In the genomic region with DNA sequence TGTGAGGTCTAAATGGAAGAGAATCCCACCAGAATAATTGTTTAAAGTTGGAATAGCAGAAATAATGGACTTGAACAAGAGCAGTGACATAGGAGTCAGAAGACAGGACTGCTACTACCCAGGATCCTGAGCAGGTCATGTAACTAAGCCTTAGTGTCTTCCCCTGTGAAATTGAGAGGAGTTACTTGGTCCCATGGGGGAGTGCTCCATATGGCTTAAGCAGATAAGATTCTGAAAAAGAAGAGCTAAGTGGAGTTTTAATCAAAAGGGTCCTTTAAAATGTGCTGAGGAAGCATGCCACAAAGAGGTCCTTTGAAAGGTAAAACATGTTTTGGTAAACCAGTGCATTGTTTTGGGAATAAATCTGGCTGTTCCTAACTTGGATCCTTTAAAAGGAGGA, we compare ENCODE assay signal across 2 cellular contexts.
TF ChIP-seq lines count a peak whose summit lies in the region.

No MANE protein-coding gene starts in this region.

TF ChIP-seq in K562, 482 proteins besides CTCF, POLR2A, EP300 and RAD21 (continues in another document):
- TF ChIP-seq PCBP1 (IDR thresholded peaks at IDR 0.05; ENCODE audit: low read depth, low read length, poor library complexity, severe bottlenecking) = no peak
- no peak for TF ChIP-seq CAMTA2 (CRISPR knock-in tag; conservative IDR thresholded peaks at IDR 0.05)
- TF ChIP-seq ZNF316 (IDR thresholded peaks at IDR 0.05) = peak; percentile 98
- no peak for TF ChIP-seq ZNF445 (CRISPR knock-in tag; IDR thresholded peaks at IDR 0.05; ENCODE audit: low read depth)
- TF ChIP-seq JUN (IDR thresholded peaks at IDR 0.05; ENCODE audit: borderline replicate concordance, low read depth, low read length) = no peak
- TF ChIP-seq JUN (CRISPR knock-in tag; IDR thresholded peaks at IDR 0.05; ENCODE audit: borderline replicate concordance) = no peak
- no peak for TF ChIP-seq ZKSCAN1 (IDR thresholded peaks at IDR 0.05; ENCODE audit: low read depth, low read length)
- peak in 1 of 2 experiments; percentile 39; a peak in 1 of 4 replicates for TF ChIP-seq MAZ (CRISPR knock-in tag; conservative IDR thresholded peaks at IDR 0.05 in 1 of 2, IDR thresholded peaks at IDR 0.05 in 1 of 2)
- TF ChIP-seq, protein P1, sequence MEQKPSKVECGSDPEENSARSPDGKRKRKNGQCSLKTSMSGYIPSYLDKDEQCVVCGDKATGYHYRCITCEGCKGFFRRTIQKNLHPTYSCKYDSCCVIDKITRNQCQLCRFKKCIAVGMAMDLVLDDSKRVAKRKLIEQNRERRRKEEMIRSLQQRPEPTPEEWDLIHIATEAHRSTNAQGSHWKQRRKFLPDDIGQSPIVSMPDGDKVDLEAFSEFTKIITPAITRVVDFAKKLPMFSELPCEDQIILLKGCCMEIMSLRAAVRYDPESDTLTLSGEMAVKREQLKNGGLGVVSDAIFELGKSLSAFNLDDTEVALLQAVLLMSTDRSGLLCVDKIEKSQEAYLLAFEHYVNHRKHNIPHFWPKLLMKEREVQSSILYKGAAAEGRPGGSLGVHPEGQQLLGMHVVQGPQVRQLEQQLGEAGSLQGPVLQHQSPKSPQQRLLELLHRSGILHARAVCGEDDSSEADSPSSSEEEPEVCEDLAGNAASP (IDR thresholded peaks at IDR 0.05) = no peak
- no peak for TF ChIP-seq DNMT1 (IDR thresholded peaks at IDR 0.05)
- TF ChIP-seq ARNT (IDR thresholded peaks at IDR 0.05) = 0 out of 4 replicates have a peak, but pooled peaks of 1 of the 2 experiments have one; percentile 26
- TF ChIP-seq, protein P2, sequence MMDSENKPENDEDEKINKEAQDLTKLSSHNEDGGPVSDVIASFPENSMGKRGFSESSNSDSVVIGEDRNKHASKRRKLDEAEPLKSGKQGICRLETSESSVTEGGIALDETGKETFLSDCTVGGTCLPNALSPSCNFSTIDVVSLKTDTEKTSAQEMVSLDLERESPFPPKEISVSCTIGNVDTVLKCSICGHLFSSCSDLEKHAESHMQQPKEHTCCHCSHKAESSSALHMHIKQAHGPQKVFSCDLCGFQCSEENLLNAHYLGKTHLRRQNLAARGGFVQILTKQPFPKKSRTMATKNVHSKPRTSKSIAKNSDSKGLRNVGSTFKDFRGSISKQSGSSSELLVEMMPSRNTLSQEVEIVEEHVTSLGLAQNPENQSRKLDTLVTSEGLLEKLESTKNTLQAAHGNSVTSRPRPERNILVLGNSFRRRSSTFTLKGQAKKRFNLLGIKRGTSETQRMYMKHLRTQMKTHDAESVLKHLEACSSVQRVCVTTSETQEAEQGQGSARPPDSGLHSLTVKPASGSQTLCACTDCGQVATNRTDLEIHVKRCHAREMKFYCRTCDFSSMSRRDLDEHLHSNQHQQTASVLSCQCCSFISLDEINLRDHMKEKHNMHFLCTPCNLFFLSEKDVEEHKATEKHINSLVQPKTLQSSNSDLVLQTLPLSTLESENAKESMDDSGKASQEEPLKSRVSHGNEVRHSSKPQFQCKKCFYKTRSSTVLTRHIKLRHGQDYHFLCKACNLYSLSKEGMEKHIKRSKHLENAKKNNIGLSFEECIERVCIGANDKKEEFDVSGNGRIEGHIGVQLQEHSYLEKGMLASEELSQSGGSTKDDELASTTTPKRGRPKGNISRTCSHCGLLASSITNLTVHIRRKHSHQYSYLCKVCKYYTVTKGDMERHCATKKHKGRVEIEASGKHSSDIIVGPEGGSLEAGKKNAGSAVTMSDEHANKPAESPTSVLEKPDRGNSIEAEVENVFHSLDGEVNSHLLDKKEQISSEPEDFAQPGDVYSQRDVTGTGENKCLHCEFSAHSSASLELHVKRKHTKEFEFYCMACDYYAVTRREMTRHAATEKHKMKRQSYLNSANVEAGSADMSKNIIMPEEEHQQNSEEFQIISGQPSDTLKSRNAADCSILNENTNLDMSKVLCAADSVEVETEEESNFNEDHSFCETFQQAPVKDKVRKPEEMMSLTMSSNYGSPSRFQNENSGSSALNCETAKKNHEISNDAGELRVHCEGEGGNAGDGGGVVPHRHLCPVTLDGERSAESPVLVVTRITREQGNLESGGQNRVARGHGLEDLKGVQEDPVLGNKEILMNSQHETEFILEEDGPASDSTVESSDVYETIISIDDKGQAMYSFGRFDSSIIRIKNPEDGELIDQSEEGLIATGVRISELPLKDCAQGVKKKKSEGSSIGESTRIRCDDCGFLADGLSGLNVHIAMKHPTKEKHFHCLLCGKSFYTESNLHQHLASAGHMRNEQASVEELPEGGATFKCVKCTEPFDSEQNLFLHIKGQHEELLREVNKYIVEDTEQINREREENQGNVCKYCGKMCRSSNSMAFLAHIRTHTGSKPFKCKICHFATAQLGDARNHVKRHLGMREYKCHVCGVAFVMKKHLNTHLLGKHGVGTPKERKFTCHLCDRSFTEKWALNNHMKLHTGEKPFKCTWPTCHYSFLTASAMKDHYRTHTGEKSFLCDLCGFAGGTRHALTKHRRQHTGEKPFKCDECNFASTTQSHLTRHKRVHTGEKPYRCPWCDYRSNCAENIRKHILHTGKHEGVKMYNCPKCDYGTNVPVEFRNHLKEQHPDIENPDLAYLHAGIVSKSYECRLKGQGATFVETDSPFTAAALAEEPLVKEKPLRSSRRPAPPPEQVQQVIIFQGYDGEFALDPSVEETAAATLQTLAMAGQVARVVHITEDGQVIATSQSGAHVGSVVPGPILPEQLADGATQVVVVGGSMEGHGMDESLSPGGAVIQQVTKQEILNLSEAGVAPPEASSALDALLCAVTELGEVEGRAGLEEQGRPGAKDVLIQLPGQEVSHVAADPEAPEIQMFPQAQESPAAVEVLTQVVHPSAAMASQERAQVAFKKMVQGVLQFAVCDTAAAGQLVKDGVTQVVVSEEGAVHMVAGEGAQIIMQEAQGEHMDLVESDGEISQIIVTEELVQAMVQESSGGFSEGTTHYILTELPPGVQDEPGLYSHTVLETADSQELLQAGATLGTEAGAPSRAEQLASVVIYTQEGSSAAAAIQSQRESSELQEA (IDR thresholded peaks at IDR 0.05; ENCODE audit: low read depth) = no peak
- TF ChIP-seq, protein P3, sequence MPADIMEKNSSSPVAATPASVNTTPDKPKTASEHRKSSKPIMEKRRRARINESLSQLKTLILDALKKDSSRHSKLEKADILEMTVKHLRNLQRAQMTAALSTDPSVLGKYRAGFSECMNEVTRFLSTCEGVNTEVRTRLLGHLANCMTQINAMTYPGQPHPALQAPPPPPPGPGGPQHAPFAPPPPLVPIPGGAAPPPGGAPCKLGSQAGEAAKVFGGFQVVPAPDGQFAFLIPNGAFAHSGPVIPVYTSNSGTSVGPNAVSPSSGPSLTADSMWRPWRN (IDR thresholded peaks at IDR 0.05; ENCODE audit: low read depth) = no peak
- no peak for TF ChIP-seq MCM5 (IDR thresholded peaks at IDR 0.05; ENCODE audit: low read depth)
- no peak for TF ChIP-seq HCFC1 (IDR thresholded peaks at IDR 0.05; ENCODE audit: low read depth, low read length)
- peak; percentile 49 for TF ChIP-seq CTBP1 (IDR thresholded peaks at IDR 0.05; ENCODE audit: borderline replicate concordance)
- TF ChIP-seq TAF7 (tag; IDR thresholded peaks at IDR 0.05) = no peak
- no peak for TF ChIP-seq ZNF311 (CRISPR knock-in tag; IDR thresholded peaks at IDR 0.05)
- no peak for TF ChIP-seq ZNF717 (CRISPR knock-in tag; IDR thresholded peaks at IDR 0.05)

TF ChIP-seq in SK-N-SH, 30 proteins besides CTCF, POLR2A, EP300 and RAD21:
- TF ChIP-seq RFX5 (IDR thresholded peaks at IDR 0.05; ENCODE audit: low read length) (no peak), RCOR1 (IDR thresholded peaks at IDR 0.05; ENCODE audit: low read length) (no peak), YY1 (IDR thresholded peaks at IDR 0.05; ENCODE audit: low read depth) (no peak), TCF12 (IDR thresholded peaks at IDR 0.05) (no peak), JUND (IDR thresholded peaks at IDR 0.05) (no peak), NFIC (IDR thresholded peaks at IDR 0.05; ENCODE audit: borderline replicate concordance) (no peak), TAF1 (IDR thresholded peaks at IDR 0.05; ENCODE audit: borderline replicate concordance, low read depth, low read length) (no peak), EZH2phosphoT487 (IDR thresholded peaks at IDR 0.05; ENCODE audit: borderline replicate concordance, low read depth) (no peak), SMC3 (IDR thresholded peaks at IDR 0.05; ENCODE audit: low read depth, low read length) (no peak)
- TF ChIP-seq, protein P4, sequence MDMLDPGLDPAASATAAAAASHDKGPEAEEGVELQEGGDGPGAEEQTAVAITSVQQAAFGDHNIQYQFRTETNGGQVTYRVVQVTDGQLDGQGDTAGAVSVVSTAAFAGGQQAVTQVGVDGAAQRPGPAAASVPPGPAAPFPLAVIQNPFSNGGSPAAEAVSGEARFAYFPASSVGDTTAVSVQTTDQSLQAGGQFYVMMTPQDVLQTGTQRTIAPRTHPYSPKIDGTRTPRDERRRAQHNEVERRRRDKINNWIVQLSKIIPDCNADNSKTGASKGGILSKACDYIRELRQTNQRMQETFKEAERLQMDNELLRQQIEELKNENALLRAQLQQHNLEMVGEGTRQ (IDR thresholded peaks at IDR 0.05; ENCODE audit: borderline replicate concordance, low read depth, low read length) = no peak
- TF ChIP-seq, protein P5, sequence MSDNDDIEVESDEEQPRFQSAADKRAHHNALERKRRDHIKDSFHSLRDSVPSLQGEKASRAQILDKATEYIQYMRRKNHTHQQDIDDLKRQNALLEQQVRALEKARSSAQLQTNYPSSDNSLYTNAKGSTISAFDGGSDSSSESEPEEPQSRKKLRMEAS (IDR thresholded peaks at IDR 0.05; ENCODE audit: low read depth) = no peak
